In the genomic region with DNA sequence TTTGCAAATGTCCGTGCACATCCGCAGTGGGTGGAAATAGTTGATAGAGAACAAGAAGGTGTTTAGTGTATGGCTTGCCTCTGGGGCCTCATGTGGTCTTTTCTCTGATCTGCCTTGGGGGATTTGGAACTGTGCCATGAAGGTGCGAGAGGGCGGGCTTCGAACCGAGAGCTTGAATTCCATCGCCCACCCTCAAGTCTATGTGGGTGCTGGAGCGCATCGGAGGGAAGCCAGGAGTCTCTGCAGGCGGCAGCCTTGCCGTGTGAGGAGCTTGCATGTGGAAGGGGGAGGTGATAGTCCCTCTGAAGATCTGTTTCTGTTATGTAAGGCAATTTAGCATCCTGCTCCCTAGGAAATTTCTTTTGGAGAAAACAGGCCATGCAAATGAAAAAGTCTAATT, we compare ENCODE assay signal across 20 cellular contexts.
"Had no signal": no experiment of that assay in that cellular context is flagged by ENCODE, and none has a peak within 500 bp of the region (broad histone marks: within the 10 kb centered on the region; RNA-seq: fewer than 3 reads in every experiment).

No MANE protein-coding gene starts in this region.

- H3K9me3 Mint-ChIP-seq: activated CD8-positive, alpha-beta T cell treated with anti-CD3 and anti-CD28 coated beads for 36 hours; activated naive CD4-positive, alpha-beta T cell treated with anti-CD3 and anti-CD28 coated beads, Interleukin-2, amount 50 U/mL, for 24 hours; activated naive CD8-positive, alpha-beta T cell treated with anti-CD3 and anti-CD28 coated beads, Interleukin-2, amount 50 U/mL, for 24 hours had no signal

- H3K27ac Mint-ChIP-seq: activated CD8-positive, alpha-beta T cell treated with anti-CD3 and anti-CD28 coated beads for 36 hours; activated naive CD4-positive, alpha-beta T cell treated with anti-CD3 and anti-CD28 coated beads, Interleukin-2, amount 50 U/mL, for 24 hours; activated naive CD8-positive, alpha-beta T cell treated with anti-CD3 and anti-CD28 coated beads, Interleukin-2, amount 50 U/mL, for 24 hours had no signal

- H3K4me1 Mint-ChIP-seq: activated naive CD4-positive, alpha-beta T cell treated with anti-CD3 and anti-CD28 coated beads, Interleukin-2, amount 50 U/mL, for 24 hours; activated naive CD8-positive, alpha-beta T cell treated with anti-CD3 and anti-CD28 coated beads, Interleukin-2, amount 50 U/mL, for 24 hours had no signal

- H3K36me3 Mint-ChIP-seq: activated naive CD4-positive, alpha-beta T cell treated with anti-CD3 and anti-CD28 coated beads, Interleukin-2, amount 50 U/mL, for 24 hours had no signal

- DNase-seq: activated CD4-positive, alpha-beta T cell treated with anti-CD3 and anti-CD28 coated beads for 4 hours; activated CD8-positive, alpha-beta memory T cell treated with anti-CD3 and anti-CD28 coated beads, Interleukin-2, amount 50 U/mL, for 48 hours; activated CD8-positive, alpha-beta T cell treated with anti-CD3 and anti-CD28 coated beads for 36 hours; activated naive CD4-positive, alpha-beta T cell; activated naive CD8-positive, alpha-beta T cell treated with anti-CD3 and anti-CD28 coated beads, Interleukin-2, amount 50 U/mL, for 24 hours; activated T-cell treated with anti-CD3 and anti-CD28 coated beads, Interleukin-2, amount 50 U/mL, for 1 hour; amniotic stem cell; body of pancreas; KG1; NCI-H1092; NCI-H1417; NCI-H1930; NCI-H2171; NCI-H226; NCI-H510A; NCI-H526 treated with DMSO at 0.1 percent for 48 hours; Peyer's patch; Right ventricle myocardium superior; T-helper 1 cell had no signal

- H3K4me3 Mint-ChIP-seq: activated CD8-positive, alpha-beta T cell treated with anti-CD3 and anti-CD28 coated beads for 36 hours; activated naive CD4-positive, alpha-beta T cell treated with anti-CD3 and anti-CD28 coated beads, Interleukin-2, amount 50 U/mL, for 24 hours; activated naive CD8-positive, alpha-beta T cell treated with anti-CD3 and anti-CD28 coated beads, Interleukin-2, amount 50 U/mL, for 24 hours had no signal
